ENCODE assay signal across 23 cellular contexts in genomic region chr10:4195214-4195613, GRCh38.
A peak's percentile ranks its signal among the peaks of the same experiment; 100 is the strongest.
DNase-seq lines count a peak whose midpoint lies in the region; ATAC-seq, FAIRE-seq and TF ChIP-seq lines count a peak whose summit lies in the region.
"Had no signal": no experiment of that assay in that cellular context is flagged by ENCODE, and none has a peak within 500 bp of the region (broad histone marks: within the 10 kb centered on the region; RNA-seq: fewer than 3 reads in every experiment).

No MANE protein-coding gene starts in this region.

- peaks cover 40% of the 10 kb centered on the region for H3K4me1 ChIP-seq in keratinocyte (ENCODE audit: control insufficient read depth, extremely low read depth, insufficient read depth, low read length)
- H3K4me1 ChIP-seq: thyroid gland had no signal

- H3K9me3 ChIP-seq in keratinocyte (ENCODE audit: control insufficient read depth, low read depth, low read length), result no peaks in the 10 kb centered on the region
- H3K9me3 ChIP-seq: gastrocnemius medialis, sigmoid colon, thyroid gland had no signal

- H3K4me3 Mint-ChIP-seq in HFFc6, result no peak overlapping the region
- no peak overlapping the region for H3K4me3 Mint-ChIP-seq in stimulated activated naive CD8-positive, alpha-beta T cell treated with anti-CD3 and anti-CD28 coated beads, Interleukin-15, amount 100 ng/mL, for 72 hours
- H3K4me3 Mint-ChIP-seq: activated naive CD8-positive, alpha-beta T cell treated with anti-CD3 and anti-CD28 coated beads for 36 hours; activated T-cell treated with anti-CD3 and anti-CD28 coated beads, Interleukin-2, amount 50 U/mL, for 4 hours; central memory CD8-positive, alpha-beta T cell; endodermal cell; mesothelial cell of epicardium had no signal

- H3K9ac ChIP-seq in keratinocyte (ENCODE audit: control insufficient read depth, extremely low read depth, insufficient read depth, low read length), result no peak overlapping the region

- H3K79me2 ChIP-seq in keratinocyte (ENCODE audit: control insufficient read depth, insufficient read depth, low read length), result no peaks in the 10 kb centered on the region

- no peak overlapping the region for H2AFZ ChIP-seq in keratinocyte (ENCODE audit: control insufficient read depth, low read length)

- no peaks in the 10 kb centered on the region; the same call in 1 of the 2 replicates for H3K27me3 Mint-ChIP-seq in HFFc6 (ENCODE audit: insufficient read depth)
- no peaks in the 10 kb centered on the region for H3K27me3 Mint-ChIP-seq in stimulated activated naive CD8-positive, alpha-beta T cell treated with anti-CD3 and anti-CD28 coated beads, Interleukin-15, amount 100 ng/mL, for 72 hours
- H3K27me3 Mint-ChIP-seq: activated naive CD8-positive, alpha-beta T cell treated with anti-CD3 and anti-CD28 coated beads for 36 hours; central memory CD8-positive, alpha-beta T cell had no signal

- TF ChIP-seq CTCF in HFFc6 (IDR thresholded peaks at IDR 0.05), result no peak
- no peak for TF ChIP-seq CTCF in keratinocyte (optimal IDR thresholded peaks at IDR 0.05 in 1 of 3, IDR thresholded peaks at IDR 0.05 in 1 of 3, conservative IDR thresholded peaks at IDR 0.05 in 1 of 3; ENCODE audit: extremely low read depth in 1 of 3, insufficient read depth in 2 of 3, low read length in 3 of 3)

- FAIRE-seq in keratinocyte (lab: Jason Lieb, UNC), result peak; percentile 62
- FAIRE-seq: D721Med had no signal

- H3K4me1 Mint-ChIP-seq in HFFc6 (ENCODE audit: low read depth), result peaks cover 33% of the 10 kb centered on the region
- peaks cover 10% of the 10 kb centered on the region for H3K4me1 Mint-ChIP-seq in stimulated activated naive CD8-positive, alpha-beta T cell treated with anti-CD3 and anti-CD28 coated beads, Interleukin-15, amount 100 ng/mL, for 72 hours
- H3K4me1 Mint-ChIP-seq: central memory CD8-positive, alpha-beta T cell; endodermal cell had no signal

- DNase-seq in ACHN (peak; percentile 2), HFFc6 (peak; percentile 43), amniotic epithelial cell (ENCODE audit: low read depth) (peak; percentile 38), keratinocyte (ENCODE audit: low read depth, low spot score) (no peak), NCI-H1105 treated with DMSO at 0.1 percent for 48 hours (lab: John Stamatoyannopoulos, UW) (no peak)
- no peak for DNase-seq in stimulated activated naive CD8-positive, alpha-beta T cell treated with anti-CD3 and anti-CD28 coated beads, Interleukin-15, amount 100 ng/mL, for 72 hours
- DNase-seq: activated CD4-positive, alpha-beta T cell treated with anti-CD3 and anti-CD28 coated beads, Interleukin-2, amount 50 U/mL, for 1 hour; activated naive CD8-positive, alpha-beta T cell treated with anti-CD3 and anti-CD28 coated beads for 36 hours; activated T-cell treated with anti-CD3 and anti-CD28 coated beads, Interleukin-2, amount 50 U/mL, for 4 hours; endodermal cell; gastrocnemius medialis; NCI-H1694 treated with DMSO at 0.1 percent for 48 hours; NCI-H446; nucleus accumbens; sigmoid colon; stimulated activated CD4-positive, alpha-beta T cell treated with anti-CD3 and anti-CD28 coated beads, Interleukin-4, amount 100 ng/mL, for 1 hour; thyroid gland had no signal

- H3K27ac Mint-ChIP-seq in HFFc6, result peak overlapping the region; percentile 58; the same call in 1 of the 2 replicates
- H3K27ac Mint-ChIP-seq in stimulated activated naive CD8-positive, alpha-beta T cell treated with anti-CD3 and anti-CD28 coated beads, Interleukin-15, amount 100 ng/mL, for 72 hours, result no peak overlapping the region
- H3K27ac Mint-ChIP-seq: activated naive CD8-positive, alpha-beta T cell treated with anti-CD3 and anti-CD28 coated beads for 36 hours; endodermal cell; mesothelial cell of epicardium had no signal

- no peak overlapping the region for H3K4me3 ChIP-seq in keratinocyte (ENCODE audit: control insufficient read depth in 2 of 3, extremely low read depth in 1 of 3, insufficient read depth in 2 of 3, low read depth in 1 of 3, low read length in 3 of 3)
- H3K4me3 ChIP-seq: gastrocnemius medialis, sigmoid colon, thyroid gland had no signal

- no peaks in the 10 kb centered on the region for H3K27me3 ChIP-seq in keratinocyte (ENCODE audit: control insufficient read depth, extremely low read depth, insufficient read depth, low read length)
- H3K27me3 ChIP-seq: gastrocnemius medialis, sigmoid colon, thyroid gland had no signal

- dilution Hi-C loops in keratinocyte (cut with MboI; ENCODE audit: extremely low pct_ligation_motif_present, low sequenced_read_pairs), result no loop called here

- ATAC-seq in stimulated activated naive CD8-positive, alpha-beta T cell treated with anti-CD3 and anti-CD28 coated beads, Interleukin-15, amount 100 ng/mL, for 72 hours, result no peak
- ATAC-seq in HG02588 (IDR thresholded peaks at IDR 0.05; ENCODE audit: unreplicated experiment), result no peak
- no peak for ATAC-seq in GM18505 (IDR thresholded peaks at IDR 0.05; ENCODE audit: unreplicated experiment)
- ATAC-seq: activated T-cell treated with anti-CD3 and anti-CD28 coated beads, Interleukin-2, amount 50 U/mL, for 4 hours had no signal

- H4K20me1 ChIP-seq in keratinocyte (ENCODE audit: control insufficient read depth, extremely low read depth, insufficient read depth, low read length), result no peaks in the 10 kb centered on the region

- H3K27ac ChIP-seq in keratinocyte (ENCODE audit: control insufficient read depth, insufficient read depth, low read length), result no peak overlapping the region
- H3K27ac ChIP-seq: gastrocnemius medialis, HL-60, thyroid gland had no signal

- no peaks in the 10 kb centered on the region for H3K36me3 Mint-ChIP-seq in HFFc6 (ENCODE audit: low read depth)
- H3K36me3 Mint-ChIP-seq: activated naive CD8-positive, alpha-beta T cell treated with anti-CD3 and anti-CD28 coated beads for 36 hours; mesothelial cell of epicardium had no signal

- H3K4me2 ChIP-seq in keratinocyte (ENCODE audit: control insufficient read depth, extremely low read depth, insufficient read depth, low read depth, low read length), result no peak overlapping the region

- in situ Hi-C loops in ACHN (cut with HindIII; ENCODE audit: low pct_ligation_motif_present, low pct_unique_long_range_greater_than_20kb, low sequenced_read_pairs), result no loop called here

- H3K9me3 Mint-ChIP-seq in HFFc6, result no peaks in the 10 kb centered on the region
- H3K9me3 Mint-ChIP-seq in stimulated activated naive CD8-positive, alpha-beta T cell treated with anti-CD3 and anti-CD28 coated beads, Interleukin-15, amount 100 ng/mL, for 72 hours, result no peaks in the 10 kb centered on the region
- H3K9me3 Mint-ChIP-seq: activated naive CD8-positive, alpha-beta T cell treated with anti-CD3 and anti-CD28 coated beads for 36 hours; activated T-cell treated with anti-CD3 and anti-CD28 coated beads, Interleukin-2, amount 50 U/mL, for 4 hours; endodermal cell; mesothelial cell of epicardium had no signal

- TF ChIP-seq POLR2A in GM18505 (IDR thresholded peaks at IDR 0.05; ENCODE audit: borderline replicate concordance, extremely low read depth, insufficient read depth, insufficient read length), result no peak

- no peaks in the 10 kb centered on the region for H3K36me3 ChIP-seq in keratinocyte (ENCODE audit: control insufficient read depth in 2 of 2, extremely low read depth in 1 of 2, insufficient read depth in 2 of 2, low read length in 2 of 2)
- H3K36me3 ChIP-seq: gastrocnemius medialis, sigmoid colon, thyroid gland had no signal

- no peaks in the 10 kb centered on the region for H3K9me1 ChIP-seq in keratinocyte (ENCODE audit: control insufficient read depth, extremely low read depth, insufficient read depth, low read length)

Comparison
In these comparisons a context has a peak if more than half of its experiments do, and no peak if none do; other contexts are left out.
1. DNase-seq: peak in ACHN (single experiment), HFFc6 (single experiment) and amniotic epithelial cell (single experiment); none in keratinocyte (single experiment), stimulated activated naive CD8-positive, alpha-beta T cell treated with anti-CD3 and anti-CD28 coated beads, Interleukin-15, amount 100 ng/mL, for 72 hours (0 of 2) and NCI-H1105 treated with DMSO at 0.1 percent for 48 hours (single experiment).